Comparison of ENCODE assay signal across 3 cellular contexts in the genomic region with DNA sequence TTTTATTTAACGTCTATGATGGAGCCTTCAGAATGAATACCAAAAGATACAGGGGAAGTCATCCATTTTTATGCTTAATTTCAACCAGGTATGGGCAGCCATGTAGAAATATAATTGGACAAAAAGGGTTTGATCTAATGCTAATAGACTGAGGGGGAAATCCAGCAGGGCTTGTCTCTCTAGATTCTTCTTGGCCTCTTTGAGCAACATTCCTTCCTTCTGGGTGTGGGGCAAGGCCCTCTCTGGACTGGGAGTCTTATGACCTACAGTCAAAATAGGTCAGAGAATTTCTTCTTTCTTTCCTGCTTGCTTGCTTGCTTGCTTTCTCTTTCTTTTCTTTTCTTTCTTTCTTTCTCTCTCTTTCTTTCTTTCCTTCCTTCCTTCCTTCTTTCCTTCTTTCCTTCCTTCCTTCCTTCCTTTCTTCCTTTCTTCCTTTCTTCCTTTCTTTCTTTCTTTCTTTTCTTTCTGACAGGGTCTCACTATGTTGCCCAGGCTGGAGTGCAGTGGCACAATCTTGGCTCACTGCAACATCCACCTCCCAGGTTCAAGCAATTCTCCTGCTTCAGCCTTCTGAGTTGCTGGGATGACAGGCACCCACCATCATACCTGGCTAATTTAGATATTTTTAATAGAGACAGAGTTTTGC. TPM values are rescaled to one million over a fixed set of nuclear protein-coding genes. Genes with fewer than 3 reads are reported as not detected.
"Had no signal": no experiment of that assay in that cellular context is flagged by ENCODE, and none has a peak within 500 bp of the region (broad histone marks: within the 10 kb centered on the region; RNA-seq: fewer than 3 reads in every experiment).

No MANE protein-coding gene starts in this region.

RNA-seq across cellular contexts. Expression of a gene that starts 11.6 kb away (rescaled TPM):
- total RNA-seq: foreskin keratinocyte, osteocyte had no signal

RNA-seq across cellular contexts. Expression of a gene that starts 36.3 kb away (rescaled TPM):
- total RNA-seq: temporal lobe had no signal
